Comparison of ENCODE assay signal across 8 cellular contexts in genomic region chr6:79813854-79814477, GRCh38.
DNase-seq lines count a peak whose midpoint lies in the region; ATAC-seq and TF ChIP-seq lines count a peak whose summit lies in the region.

No MANE protein-coding gene starts in this region.

- peaks cover 10% of the 10 kb centered on the region for H3K27me3 Mint-ChIP-seq in activated T-cell treated with anti-CD3 and anti-CD28 coated beads, Interleukin-2, amount 50 U/mL, for 24 hours

- DNase-seq in DND-41 (peak; percentile 60), HL-60 (ENCODE audit: low read depth in 1 of 2, low spot score in 1 of 2) (peak in 1 of 2 experiments; percentile 62), OCI-M1 (lab: John Stamatoyannopoulos, UW) (peak; percentile 93), fibroblast of pulmonary artery (ENCODE audit: low read depth) (peak; percentile 78), occipital lobe (lab: John Stamatoyannopoulos, UW) (peak; percentile 41), testis (peak; percentile 91)
- peak; percentile 72 for DNase-seq in activated T-cell treated with anti-CD3 and anti-CD28 coated beads, Interleukin-2, amount 50 U/mL, for 24 hours

- no peaks in the 10 kb centered on the region for H3K4me1 Mint-ChIP-seq in activated T-cell treated with anti-CD3 and anti-CD28 coated beads, Interleukin-2, amount 50 U/mL, for 24 hours (ENCODE audit: low read depth)

- no peaks in the 10 kb centered on the region for H3K36me3 ChIP-seq in DND-41 (ENCODE audit: insufficient read depth, low read length)
- H3K36me3 ChIP-seq in testis (ENCODE audit: low read depth, missing control alignments) = no peaks in the 10 kb centered on the region

- no peaks in the 10 kb centered on the region for H3K79me2 ChIP-seq in DND-41 (ENCODE audit: insufficient read depth, low read length)

- H3K4me2 ChIP-seq in DND-41 (ENCODE audit: insufficient read depth, low read length) = no peak overlapping the region

- H3K9ac ChIP-seq in DND-41 (ENCODE audit: low read depth, low read length) = no peak overlapping the region

- no peaks in the 10 kb centered on the region for H4K20me1 ChIP-seq in DND-41 (ENCODE audit: insufficient read depth, low read length)

- no peak for TF ChIP-seq POLR2A in testis (IDR thresholded peaks at IDR 0.05)

- no peak overlapping the region for H3K27ac ChIP-seq in DND-41 (ENCODE audit: low read length)
- no peak overlapping the region for H3K27ac ChIP-seq in HL-60 (replicated peaks)
- no peak overlapping the region for H3K27ac ChIP-seq in testis

- intact Hi-C loops in testis (cut with DNase I; ENCODE audit: low total_unique reads) = no loop called here

- H3K9me3 ChIP-seq in DND-41 (ENCODE audit: insufficient read depth, low read length, severe bottlenecking) (no peaks in the 10 kb centered on the region), testis (no peaks in the 10 kb centered on the region)

- no peaks in the 10 kb centered on the region for H3K36me3 Mint-ChIP-seq in activated T-cell treated with anti-CD3 and anti-CD28 coated beads, Interleukin-2, amount 50 U/mL, for 24 hours (ENCODE audit: low read depth)

- ATAC-seq in DND-41 (ENCODE audit: insufficient read depth, low read depth) (peak; percentile 72; the same call in 2 of the 3 replicates), GM21390 (IDR thresholded peaks at IDR 0.05; ENCODE audit: unreplicated experiment) (peak; percentile 94)

- WGBS in testis, 2 donors = 14 to 16% methylated on average over 3 of the region's 3 CpGs

- TF ChIP-seq CTCF in DND-41 (IDR thresholded peaks at IDR 0.05; ENCODE audit: borderline replicate concordance, extremely low read depth, low read length, poor library complexity, severe bottlenecking) = peak; percentile 84
- peak; percentile 55 for TF ChIP-seq CTCF in HL-60 (IDR thresholded peaks at IDR 0.05; ENCODE audit: insufficient read depth, low read length)
- TF ChIP-seq CTCF in fibroblast of pulmonary artery (IDR thresholded peaks at IDR 0.05; ENCODE audit: low read length, missing control alignments) = peak; percentile 91
- TF ChIP-seq CTCF in testis (IDR thresholded peaks at IDR 0.05) = peak; percentile 78 to 88 (median 80)

- no peaks in the 10 kb centered on the region for H3K9me3 Mint-ChIP-seq in activated T-cell treated with anti-CD3 and anti-CD28 coated beads, Interleukin-2, amount 50 U/mL, for 24 hours

- H3K4me3 Mint-ChIP-seq in activated T-cell treated with anti-CD3 and anti-CD28 coated beads, Interleukin-2, amount 50 U/mL, for 24 hours = no peak overlapping the region

- no peak overlapping the region for H3K27ac Mint-ChIP-seq in activated T-cell treated with anti-CD3 and anti-CD28 coated beads, Interleukin-2, amount 50 U/mL, for 24 hours

- H3K27me3 ChIP-seq in DND-41 (ENCODE audit: insufficient read depth, low read length, poor library complexity) = peaks cover 12% of the 10 kb centered on the region
- no peaks in the 10 kb centered on the region for H3K27me3 ChIP-seq in HL-60 (ENCODE audit: insufficient read depth, poor library complexity, severe bottlenecking)
- no peaks in the 10 kb centered on the region for H3K27me3 ChIP-seq in testis

- H3K4me1 ChIP-seq in DND-41 (ENCODE audit: insufficient read depth, low read length) (no peaks in the 10 kb centered on the region), testis (no peaks in the 10 kb centered on the region)

- H3K4me3 ChIP-seq in DND-41 (ENCODE audit: low read depth in 1 of 2, low read length in 2 of 2) (no peak overlapping the region), HL-60 (replicated peaks; ENCODE audit: insufficient read depth, low read length) (no peak overlapping the region), fibroblast of pulmonary artery (replicated peaks; ENCODE audit: low read depth, low read length) (no peak overlapping the region), testis (no peak overlapping the region)

- no peak overlapping the region for H2AFZ ChIP-seq in DND-41 (ENCODE audit: low read depth, low read length)
